In the genomic region with DNA sequence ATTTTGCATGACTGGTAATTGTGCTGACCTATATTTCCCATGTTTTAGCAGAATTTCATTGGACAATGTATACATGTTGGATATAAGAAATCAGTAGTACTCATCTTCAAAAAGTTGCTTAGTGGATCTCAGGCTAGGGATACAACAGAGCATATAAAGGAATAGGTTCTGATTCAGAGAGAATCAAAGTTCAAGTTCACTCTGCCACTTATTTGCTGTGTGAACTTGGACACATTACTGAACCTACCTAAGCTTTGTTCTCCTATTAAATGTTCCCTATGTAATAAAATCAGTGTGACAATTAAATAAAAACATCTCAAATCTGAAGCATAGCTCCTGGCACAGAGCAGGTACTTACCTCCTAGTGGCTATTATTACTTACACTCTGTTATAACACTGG, we compare ENCODE assay signal across 21 cellular contexts. TPM values are rescaled to one million over a fixed set of nuclear protein-coding genes. Genes with fewer than 3 reads are reported as not detected.
DNase-seq lines count a peak whose midpoint lies in the region; ATAC-seq and TF ChIP-seq lines count a peak whose summit lies in the region.
"Had no signal": no experiment of that assay in that cellular context is flagged by ENCODE, and none has a peak within 500 bp of the region (broad histone marks: within the 10 kb centered on the region; RNA-seq: fewer than 3 reads in every experiment).

No MANE protein-coding gene starts in this region.

- H3K4me3 ChIP-seq in BLaER1 (no peak overlapping the region), OCI-LY3 (ENCODE audit: low read length) (peak overlapping the region; percentile 19; the same call in 1 of the 2 replicates), mucosa of descending colon (no peak overlapping the region)
- no peak overlapping the region for H3K4me3 ChIP-seq in CD8-positive, alpha-beta memory T cell (ENCODE audit: low read length)
- H3K4me3 ChIP-seq: GM23248, MG63, SK-N-MC had no signal

- ATAC-seq in mucosa of descending colon, result peak; percentile 39
- no peak for ATAC-seq in WTC11
- no peak for ATAC-seq in HG03565 (IDR thresholded peaks at IDR 0.05; ENCODE audit: unreplicated experiment)
- ATAC-seq: HCT116, Panc1, Right ventricle myocardium inferior had no signal

- CTCF ChIA-PET in CD8-positive, alpha-beta memory T cell (lab: Charles Lee), result no interaction called here
- CTCF ChIA-PET in WTC11 (lab: Charles Lee), result no interaction called here

- H3K4me2 ChIP-seq in BLaER1 (peak overlapping the region; percentile 70; the same call in 1 of the 2 replicates), OCI-LY3 (ENCODE audit: low read length) (peak overlapping the region; percentile 56)

- intact Hi-C loops in mucosa of descending colon (cut with DNase I, micrococcal nuclease), result no loop called here

- 0 out of 2 replicates have a peak, but pooled peaks cover 3% of the 10 kb centered on the region for H3K79me2 ChIP-seq in OCI-LY3 (ENCODE audit: low read length)

- H3K36me3 ChIP-seq in BLaER1, result peaks cover 45% of the 10 kb centered on the region
- H3K36me3 ChIP-seq in CD8-positive, alpha-beta memory T cell (ENCODE audit: insufficient read depth, low read length), result no peaks in the 10 kb centered on the region
- peaks cover 20% of the 10 kb centered on the region for H3K36me3 ChIP-seq in OCI-LY3 (replicated peaks; ENCODE audit: low read depth, low read length)
- H3K36me3 ChIP-seq in mucosa of descending colon (ENCODE audit: low read depth), result no peaks in the 10 kb centered on the region

- H3K27me3 ChIP-seq in BLaER1 (no peaks in the 10 kb centered on the region), OCI-LY3 (ENCODE audit: low read depth, low read length) (no peaks in the 10 kb centered on the region)
- no peaks in the 10 kb centered on the region for H3K27me3 ChIP-seq in CD8-positive, alpha-beta memory T cell (ENCODE audit: insufficient read depth, low read length, poor library complexity, severe bottlenecking)
- H3K27me3 ChIP-seq: MG63 had no signal

- peaks cover 0 to 16% (median 8%) of the 10 kb centered on the region in 5 donors for H3K9me3 Mint-ChIP-seq in CD8-positive, alpha-beta memory T cell
- H3K9me3 Mint-ChIP-seq in WTC11, result peaks cover 27% of the 10 kb centered on the region

- peaks cover 28% of the 10 kb centered on the region; the same call in 1 of the 2 replicates for H4K20me1 ChIP-seq in BLaER1
- no peaks in the 10 kb centered on the region for H4K20me1 ChIP-seq in OCI-LY3 (ENCODE audit: insufficient read depth, low read length)

- H3K27ac Mint-ChIP-seq in CD8-positive, alpha-beta memory T cell, result peak overlapping the region in 5 of 8 donors; percentile 7 to 78 (median 55)
- no peak overlapping the region for H3K27ac Mint-ChIP-seq in WTC11

- peaks cover 71 to 96% (median 94%) of the 10 kb centered on the region in 3 donors for H3K4me1 Mint-ChIP-seq in CD8-positive, alpha-beta memory T cell
- H3K4me1 Mint-ChIP-seq in WTC11, result peaks cover 7% of the 10 kb centered on the region

- H3K4me3 Mint-ChIP-seq in CD8-positive, alpha-beta memory T cell, result peak overlapping the region in 1 of 7 donors; percentile 52
- no peak overlapping the region for H3K4me3 Mint-ChIP-seq in WTC11

- no peak overlapping the region for H2AFZ ChIP-seq in OCI-LY3 (ENCODE audit: low read depth, low read length)
- H2AFZ ChIP-seq: GM23248 had no signal

- H3K36me3 Mint-ChIP-seq in CD8-positive, alpha-beta memory T cell, result peaks cover 9 to 26% (median 24%) of the 10 kb centered on the region in 3 donors
- peaks cover 26% of the 10 kb centered on the region for H3K36me3 Mint-ChIP-seq in WTC11

- peaks cover 50% of the 10 kb centered on the region for H3K4me1 ChIP-seq in BLaER1
- H3K4me1 ChIP-seq in CD8-positive, alpha-beta memory T cell (ENCODE audit: insufficient read depth, low read length), result peaks cover 29% of the 10 kb centered on the region
- peaks cover 84% of the 10 kb centered on the region for H3K4me1 ChIP-seq in OCI-LY3 (ENCODE audit: low read length)
- peaks cover 11% of the 10 kb centered on the region for H3K4me1 ChIP-seq in mucosa of descending colon (ENCODE audit: low read depth)

- no peak overlapping the region for H3K27ac ChIP-seq in BLaER1
- no peak overlapping the region for H3K27ac ChIP-seq in CD8-positive, alpha-beta memory T cell (ENCODE audit: low read depth, low read length)
- H3K27ac ChIP-seq in OCI-LY3 (ENCODE audit: low read length), result peak overlapping the region; percentile 97
- H3K27ac ChIP-seq: GM23248, SK-N-MC had no signal

- H3K9me3 ChIP-seq in BLaER1, result peaks cover 43% of the 10 kb centered on the region
- no peaks in the 10 kb centered on the region for H3K9me3 ChIP-seq in CD8-positive, alpha-beta memory T cell (ENCODE audit: low read length)
- no peaks in the 10 kb centered on the region for H3K9me3 ChIP-seq in OCI-LY3 (ENCODE audit: insufficient read depth, low read length)
- no peaks in the 10 kb centered on the region for H3K9me3 ChIP-seq in mucosa of descending colon

- no peak for DNase-seq in CD8-positive, alpha-beta memory T cell
- no peak for DNase-seq in mucosa of descending colon
- DNase-seq in WTC11 (ENCODE audit: low spot score), result no peak
- DNase-seq in NCI-H146 treated with DMSO at 0.1 percent for 48 hours (lab: John Stamatoyannopoulos, UW; ENCODE audit: unreplicated experiment), result no peak
- no peak for DNase-seq in HuH-7 (ENCODE audit: low spot score)
- DNase-seq: DMS 273 treated with DMSO at 0.1 percent for 48 hours, GM23248, KBM-7, MG63, NCI-H1105, NCI-H1930, NCI-H2171, NCI-H446 treated with DMSO at 0.1 percent for 48 hours, NCI-H748 treated with DMSO at 0.1 percent for 48 hours had no signal

- H3K9ac ChIP-seq in BLaER1 (no peak overlapping the region), OCI-LY3 (ENCODE audit: low read length) (peak overlapping the region; percentile 82)
- H3K9ac ChIP-seq: GM23248 had no signal

- POLR2A ChIA-PET in CD8-positive, alpha-beta memory T cell (lab: Charles Lee), result no interaction called here
- POLR2A ChIA-PET in WTC11 (lab: Charles Lee), result no interaction called here

- no peaks in the 10 kb centered on the region for H3K27me3 Mint-ChIP-seq in CD8-positive, alpha-beta memory T cell
- no peaks in the 10 kb centered on the region for H3K27me3 Mint-ChIP-seq in WTC11 (ENCODE audit: low read depth)

- no peak for TF ChIP-seq CTCF in OCI-LY3 (IDR thresholded peaks at IDR 0.05; ENCODE audit: low read depth, low read length)
- TF ChIP-seq CTCF in mucosa of descending colon (IDR thresholded peaks at IDR 0.05), result no peak
- TF ChIP-seq CTCF in WTC11 (IDR thresholded peaks at IDR 0.05), result no peak

TF ChIP-seq in WTC11, 78 proteins besides CTCF, POLR2A, EP300 and RAD21:
- TF ChIP-seq JUN (CRISPR knock-in tag; IDR thresholded peaks at IDR 0.05) (no peak), SP1 (CRISPR knock-in tag; conservative IDR thresholded peaks at IDR 0.05) (no peak), SOX15 (CRISPR knock-in tag; IDR thresholded peaks at IDR 0.05) (no peak), IRF2 (CRISPR knock-in tag; IDR thresholded peaks at IDR 0.05; ENCODE audit: borderline replicate concordance, low read depth) (no peak)
- TF ChIP-seq, protein P1, sequence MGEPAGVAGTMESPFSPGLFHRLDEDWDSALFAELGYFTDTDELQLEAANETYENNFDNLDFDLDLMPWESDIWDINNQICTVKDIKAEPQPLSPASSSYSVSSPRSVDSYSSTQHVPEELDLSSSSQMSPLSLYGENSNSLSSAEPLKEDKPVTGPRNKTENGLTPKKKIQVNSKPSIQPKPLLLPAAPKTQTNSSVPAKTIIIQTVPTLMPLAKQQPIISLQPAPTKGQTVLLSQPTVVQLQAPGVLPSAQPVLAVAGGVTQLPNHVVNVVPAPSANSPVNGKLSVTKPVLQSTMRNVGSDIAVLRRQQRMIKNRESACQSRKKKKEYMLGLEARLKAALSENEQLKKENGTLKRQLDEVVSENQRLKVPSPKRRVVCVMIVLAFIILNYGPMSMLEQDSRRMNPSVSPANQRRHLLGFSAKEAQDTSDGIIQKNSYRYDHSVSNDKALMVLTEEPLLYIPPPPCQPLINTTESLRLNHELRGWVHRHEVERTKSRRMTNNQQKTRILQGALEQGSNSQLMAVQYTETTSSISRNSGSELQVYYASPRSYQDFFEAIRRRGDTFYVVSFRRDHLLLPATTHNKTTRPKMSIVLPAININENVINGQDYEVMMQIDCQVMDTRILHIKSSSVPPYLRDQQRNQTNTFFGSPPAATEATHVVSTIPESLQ (CRISPR knock-in tag; IDR thresholded peaks at IDR 0.05), result no peak
- TF ChIP-seq, protein P2, sequence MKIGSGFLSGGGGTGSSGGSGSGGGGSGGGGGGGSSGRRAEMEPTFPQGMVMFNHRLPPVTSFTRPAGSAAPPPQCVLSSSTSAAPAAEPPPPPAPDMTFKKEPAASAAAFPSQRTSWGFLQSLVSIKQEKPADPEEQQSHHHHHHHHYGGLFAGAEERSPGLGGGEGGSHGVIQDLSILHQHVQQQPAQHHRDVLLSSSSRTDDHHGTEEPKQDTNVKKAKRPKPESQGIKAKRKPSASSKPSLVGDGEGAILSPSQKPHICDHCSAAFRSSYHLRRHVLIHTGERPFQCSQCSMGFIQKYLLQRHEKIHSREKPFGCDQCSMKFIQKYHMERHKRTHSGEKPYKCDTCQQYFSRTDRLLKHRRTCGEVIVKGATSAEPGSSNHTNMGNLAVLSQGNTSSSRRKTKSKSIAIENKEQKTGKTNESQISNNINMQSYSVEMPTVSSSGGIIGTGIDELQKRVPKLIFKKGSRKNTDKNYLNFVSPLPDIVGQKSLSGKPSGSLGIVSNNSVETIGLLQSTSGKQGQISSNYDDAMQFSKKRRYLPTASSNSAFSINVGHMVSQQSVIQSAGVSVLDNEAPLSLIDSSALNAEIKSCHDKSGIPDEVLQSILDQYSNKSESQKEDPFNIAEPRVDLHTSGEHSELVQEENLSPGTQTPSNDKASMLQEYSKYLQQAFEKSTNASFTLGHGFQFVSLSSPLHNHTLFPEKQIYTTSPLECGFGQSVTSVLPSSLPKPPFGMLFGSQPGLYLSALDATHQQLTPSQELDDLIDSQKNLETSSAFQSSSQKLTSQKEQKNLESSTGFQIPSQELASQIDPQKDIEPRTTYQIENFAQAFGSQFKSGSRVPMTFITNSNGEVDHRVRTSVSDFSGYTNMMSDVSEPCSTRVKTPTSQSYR (CRISPR knock-in tag; IDR thresholded peaks at IDR 0.05), result no peak
- TF ChIP-seq, protein P3, sequence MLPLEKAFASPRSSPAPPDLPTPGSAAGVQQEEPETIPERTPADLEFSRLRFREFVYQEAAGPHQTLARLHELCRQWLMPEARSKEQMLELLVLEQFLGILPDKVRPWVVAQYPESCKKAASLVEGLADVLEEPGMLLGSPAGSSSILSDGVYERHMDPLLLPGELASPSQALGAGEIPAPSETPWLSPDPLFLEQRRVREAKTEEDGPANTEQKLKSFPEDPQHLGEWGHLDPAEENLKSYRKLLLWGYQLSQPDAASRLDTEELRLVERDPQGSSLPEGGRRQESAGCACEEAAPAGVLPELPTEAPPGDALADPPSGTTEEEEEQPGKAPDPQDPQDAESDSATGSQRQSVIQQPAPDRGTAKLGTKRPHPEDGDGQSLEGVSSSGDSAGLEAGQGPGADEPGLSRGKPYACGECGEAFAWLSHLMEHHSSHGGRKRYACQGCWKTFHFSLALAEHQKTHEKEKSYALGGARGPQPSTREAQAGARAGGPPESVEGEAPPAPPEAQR (CRISPR knock-in tag; IDR thresholded peaks at IDR 0.05), result no peak

RNA-seq across cellular contexts. Expression of a gene that starts 9.3 kb away (rescaled TPM):
- 10 to 100 TPM; 29.9 to 30.7 TPM for total RNA-seq in CD8-positive, alpha-beta memory T cell
- polyA plus RNA-seq in CD8-positive, alpha-beta memory T cell, result 49.1 TPM
- total RNA-seq in mucosa of descending colon (10 to 100 TPM; 19.3 to 31.9 (median 31.0) TPM), WTC11 (2021) (3.6 to 5.3 TPM (median 4.1 TPM) in 3 replicates)
